Comparison of ENCODE assay signal across 14 cellular contexts in genomic region chr14:100199240-100199860, GRCh38. TPM values are rescaled to one million over a fixed set of nuclear protein-coding genes. Genes with fewer than 3 reads are reported as not detected.
"Had no signal": no experiment of that assay in that cellular context is flagged by ENCODE, and none has a peak within 500 bp of the region (broad histone marks: within the 10 kb centered on the region; RNA-seq: fewer than 3 reads in every experiment).

No MANE protein-coding gene starts in this region.

- H3K4me3 ChIP-seq: adrenal gland, cardiac muscle cell, ovary, spleen had no signal

- H3K36me3 ChIP-seq: adrenal gland, cardiac muscle cell, ovary, spleen, WERI-Rb-1 had no signal

- H3K9me3 ChIP-seq: adrenal gland, ovary, spleen had no signal

- H3K27me3 ChIP-seq: adrenal gland, cardiac muscle cell, ovary, spleen had no signal

- ATAC-seq: activated CD4-positive, alpha-beta T cell treated with anti-CD3 and anti-CD28 coated beads for 36 hours; activated CD8-positive, alpha-beta memory T cell treated with anti-CD3 and anti-CD28 coated beads, Interleukin-2, amount 10 ng/mL, durations not matched to agents 7 days and 5 days; sciatic nerve; stimulated activated naive CD8-positive, alpha-beta T cell treated with anti-CD3 and anti-CD28 coated beads, Interleukin-15, amount 100 ng/mL, for 72 hours had no signal

- DNase-seq: activated CD4-positive, alpha-beta memory T cell treated with anti-CD3 and anti-CD28 coated beads for 36 hours; activated CD4-positive, alpha-beta T cell treated with anti-CD3 and anti-CD28 coated beads for 36 hours; activated CD8-positive, alpha-beta memory T cell treated with anti-CD3 and anti-CD28 coated beads, Interleukin-2, amount 10 ng/mL, durations not matched to agents 7 days and 5 days; activated T-cell treated with anti-CD3 and anti-CD28 coated beads, Interleukin-2, amount 50 U/mL, for 1 hour; adrenal gland; hypothalamus; ovary; spleen; stimulated activated naive CD8-positive, alpha-beta T cell treated with anti-CD3 and anti-CD28 coated beads, Interleukin-15, amount 100 ng/mL, for 72 hours; WERI-Rb-1 had no signal

- H3K4me1 ChIP-seq: spleen had no signal

- H3K27ac ChIP-seq: adrenal gland, cardiac muscle cell, ovary, spleen, WERI-Rb-1 had no signal

RNA-seq across cellular contexts. Expression of gene DEGS2, which starts 39.9 kb away (rescaled TPM):
- total RNA-seq: activated CD8-positive, alpha-beta memory T cell treated with anti-CD3 and anti-CD28 coated beads, Interleukin-2, amount 10 ng/mL, durations not matched to agents 7 days and 5 days; glomerular endothelial cell; neural crest cell had no signal
